In genomic region chr1:204896787-204897469, GRCh38 we compare ENCODE assay signal across 19 cellular contexts. TPM values are rescaled to one million over a fixed set of nuclear protein-coding genes. Genes with fewer than 3 reads are reported as not detected.
"Had no signal": no experiment of that assay in that cellular context is flagged by ENCODE, and none has a peak within 500 bp of the region (broad histone marks: within the 10 kb centered on the region; RNA-seq: fewer than 3 reads in every experiment).

No MANE protein-coding gene starts in this region.

- H3K4me3 Mint-ChIP-seq: activated CD4-positive, alpha-beta T cell treated with anti-CD3 and anti-CD28 coated beads for 36 hours; activated CD8-positive, alpha-beta T cell treated with anti-CD3 and anti-CD28 coated beads for 36 hours; activated naive CD8-positive, alpha-beta T cell treated with anti-CD3 and anti-CD28 coated beads, Interleukin-2, amount 10 ng/mL, durations not matched to agents 7 days and 5 days; activated T-cell treated with anti-CD3 and anti-CD28 coated beads, Interleukin-2, amount 50 U/mL, for 72 hours; T-helper 17 cell had no signal

- H3K36me3 Mint-ChIP-seq: activated naive CD8-positive, alpha-beta T cell treated with anti-CD3 and anti-CD28 coated beads, Interleukin-2, amount 10 ng/mL, durations not matched to agents 7 days and 5 days had no signal

- DNase-seq: activated CD4-positive, alpha-beta T cell treated with anti-CD3 and anti-CD28 coated beads for 36 hours; activated CD4-positive, alpha-beta T cell treated with anti-CD3 and anti-CD28 coated beads, Interleukin-2, amount 50 U/mL, for 1 hour; activated CD8-positive, alpha-beta memory T cell treated with anti-CD3 and anti-CD28 coated beads, Interleukin-2, amount 50 U/mL, for 4 hours; activated CD8-positive, alpha-beta T cell treated with anti-CD3 and anti-CD28 coated beads for 36 hours; activated naive CD4-positive, alpha-beta T cell treated with anti-CD3 and anti-CD28 coated beads, Interleukin-2, amount 50 U/mL, for 16 hours; activated naive CD8-positive, alpha-beta T cell treated with anti-CD3 and anti-CD28 coated beads, Interleukin-2, amount 10 ng/mL, durations not matched to agents 7 days and 5 days; activated T-cell treated with anti-CD3 and anti-CD28 coated beads, Interleukin-2, amount 50 U/mL, for 72 hours; adrenal gland; anterior cingulate cortex; Kasumi-1; KBM-7; NCI-H1048; NCI-H2029 treated with DMSO at 0.1 percent for 48 hours; NCI-H510A treated with DMSO at 0.1 percent for 48 hours; NCI-H69; SIG-M5; T-helper 17 cell; T-helper 9 cell had no signal

- H3K27ac ChIP-seq: adrenal gland, VCaP had no signal

- H3K4me1 Mint-ChIP-seq: activated CD4-positive, alpha-beta T cell treated with anti-CD3 and anti-CD28 coated beads for 36 hours; activated naive CD8-positive, alpha-beta T cell treated with anti-CD3 and anti-CD28 coated beads, Interleukin-2, amount 10 ng/mL, durations not matched to agents 7 days and 5 days had no signal

- H3K27ac Mint-ChIP-seq: activated CD4-positive, alpha-beta T cell treated with anti-CD3 and anti-CD28 coated beads for 36 hours; activated CD8-positive, alpha-beta T cell treated with anti-CD3 and anti-CD28 coated beads for 36 hours; activated naive CD8-positive, alpha-beta T cell treated with anti-CD3 and anti-CD28 coated beads, Interleukin-2, amount 10 ng/mL, durations not matched to agents 7 days and 5 days; activated T-cell treated with anti-CD3 and anti-CD28 coated beads, Interleukin-2, amount 50 U/mL, for 72 hours; T-helper 17 cell had no signal

- H3K9me3 Mint-ChIP-seq: activated CD8-positive, alpha-beta T cell treated with anti-CD3 and anti-CD28 coated beads for 36 hours; activated naive CD8-positive, alpha-beta T cell treated with anti-CD3 and anti-CD28 coated beads, Interleukin-2, amount 10 ng/mL, durations not matched to agents 7 days and 5 days; activated T-cell treated with anti-CD3 and anti-CD28 coated beads, Interleukin-2, amount 50 U/mL, for 72 hours had no signal

- ATAC-seq: activated CD4-positive, alpha-beta T cell treated with anti-CD3 and anti-CD28 coated beads for 36 hours; activated CD8-positive, alpha-beta T cell treated with anti-CD3 and anti-CD28 coated beads for 36 hours; activated T-cell treated with anti-CD3 and anti-CD28 coated beads, Interleukin-2, amount 50 U/mL, for 72 hours; T-helper 17 cell had no signal

RNA-seq across cellular contexts. Expression of gene NFASC, which starts 26.3 kb away (rescaled TPM):
- total RNA-seq: activated CD8-positive, alpha-beta T cell treated with anti-CD3 and anti-CD28 coated beads for 36 hours had no signal
